8 cellular contexts compared by ENCODE assay signal in the genomic region with DNA sequence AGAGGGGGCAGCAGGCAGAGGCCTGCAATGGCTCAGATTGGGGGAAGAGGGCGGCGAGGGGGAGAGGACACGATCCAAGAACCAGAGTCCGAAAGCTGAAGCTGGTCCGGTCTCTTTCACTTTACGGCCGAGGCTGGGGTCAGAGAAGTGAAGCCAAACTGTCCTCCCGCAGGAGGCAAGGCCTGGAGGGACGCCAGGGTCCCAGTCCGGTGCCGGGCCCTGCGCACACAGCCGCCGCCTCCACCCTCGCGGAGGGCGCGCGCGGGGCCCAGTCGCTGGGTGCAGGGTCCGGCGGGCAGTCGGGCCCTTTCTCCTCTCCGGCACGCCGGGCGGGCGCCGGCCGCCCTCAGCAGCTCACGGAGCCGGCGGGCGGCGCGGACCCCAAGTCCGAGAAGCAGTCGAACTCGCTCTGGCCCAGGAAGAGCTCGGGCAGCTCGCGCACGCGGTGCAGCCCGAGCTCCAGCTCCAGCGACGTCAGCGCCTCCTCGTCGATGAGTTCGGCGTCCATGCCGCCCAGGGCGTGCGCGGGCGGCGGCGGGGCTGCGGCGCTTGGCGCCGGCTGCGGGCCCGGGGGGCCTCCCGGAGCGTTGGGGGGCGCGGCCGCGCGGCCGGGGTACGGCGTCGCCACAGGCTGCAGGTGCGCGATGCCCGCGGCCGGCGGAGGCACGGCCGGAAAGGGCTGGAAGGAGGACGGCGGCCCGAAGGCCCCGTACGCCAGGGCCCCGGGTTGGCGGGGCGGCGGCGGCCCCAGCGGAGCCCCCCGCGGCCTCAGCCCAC. TPM values are rescaled to one million over a fixed set of nuclear protein-coding genes. Genes with fewer than 3 reads are reported as not detected.
DNase-seq lines count a peak whose midpoint lies in the region; ATAC-seq and TF ChIP-seq lines count a peak whose summit lies in the region.

No MANE protein-coding gene starts in this region.

- H3K27me3 Mint-ChIP-seq in brain: peaks cover 29% of the 10 kb centered on the region

- ATAC-seq in activated CD4-positive, CD25-positive, alpha-beta regulatory T cell treated with anti-CD3 and anti-CD28 coated beads, Interleukin-2, amount 50 U/mL, for 24 hours: no peak
- 0 out of 2 replicates have a peak, but pooled peaks have one; percentile 1 for ATAC-seq in PC-3

- H3K36me3 ChIP-seq in PC-3 (ENCODE audit: low read depth, low read length) (no peaks in the 10 kb centered on the region), WERI-Rb-1 (no peaks in the 10 kb centered on the region)

- no peaks in the 10 kb centered on the region for H3K9me2 ChIP-seq in PC-3 (replicated peaks; ENCODE audit: low read length)

- H3K79me2 ChIP-seq in PC-3 (ENCODE audit: low read length): no peaks in the 10 kb centered on the region

- peak; percentile 52 for DNase-seq in activated CD4-positive, CD25-positive, alpha-beta regulatory T cell treated with anti-CD3 and anti-CD28 coated beads, Interleukin-2, amount 50 U/mL, for 72 hours
- no peak for DNase-seq in PC-3
- DNase-seq in iris pigment epithelial cell (ENCODE audit: low read depth): peak; percentile 67
- DNase-seq in stimulated activated CD4-positive, alpha-beta T cell treated with anti-CD3 and anti-CD28 coated beads, Interleukin-2, amount 100 ng/mL, for 24 hours: peak; percentile 28 to 50
- no peak for DNase-seq in occipital lobe (lab: John Stamatoyannopoulos, UW)
- DNase-seq in WERI-Rb-1: no peak

- TF ChIP-seq CTCF in PC-3 (conservative IDR thresholded peaks at IDR 0.05; ENCODE audit: low read depth, low read length): no peak
- TF ChIP-seq CTCF in brain (conservative IDR thresholded peaks at IDR 0.05): peak in 1 of 2 experiments; percentile 12
- TF ChIP-seq CTCF in WERI-Rb-1 (IDR thresholded peaks at IDR 0.05; ENCODE audit: low read depth, low read length): no peak

- H2AFZ ChIP-seq in PC-3 (ENCODE audit: low read length): peak overlapping the region; percentile 93; the same call in 1 of the 2 replicates

- H3K9ac ChIP-seq in PC-3 (ENCODE audit: low read length): peak overlapping the region; percentile 48; the same call in 1 of the 2 replicates

- BruUV-seq in PC-3 (replicated peaks; lab: Mats Ljungman, UMichigan): no TSS peak

- H3K36me3 Mint-ChIP-seq in brain: no peaks in the 10 kb centered on the region

- H3K27ac Mint-ChIP-seq in brain: peak overlapping the region in 1 of 5 experiments; percentile 18

- H3F3A ChIP-seq in PC-3 (ENCODE audit: low read length, unreplicated experiment): no peaks in the 10 kb centered on the region

- H4K20me1 ChIP-seq in PC-3 (ENCODE audit: low read length): no peaks in the 10 kb centered on the region

- peaks cover 7% of the 10 kb centered on the region for H3K4me1 ChIP-seq in PC-3 (ENCODE audit: insufficient read depth, low read length)

- intact Hi-C loops in PC-3 (cut with micrococcal nuclease): loop anchor here (1.0 kb wide), 2 partner anchors 36 to 91 kb away; no protein-coding TSS in a partner anchor

- no peaks in the 10 kb centered on the region for H3K9me3 ChIP-seq in PC-3 (ENCODE audit: low read length)
- no peaks in the 10 kb centered on the region for H3K9me3 ChIP-seq in WERI-Rb-1 (ENCODE audit: severe bottlenecking)

- peak overlapping the region; percentile 81 to 89 (median 83) for H3K4me3 Mint-ChIP-seq in brain

- H3K27me3 ChIP-seq in PC-3 (ENCODE audit: low read length) (no peaks in the 10 kb centered on the region), WERI-Rb-1 (ENCODE audit: insufficient read depth, low read depth, severe bottlenecking) (no peaks in the 10 kb centered on the region)

- peak overlapping the region; percentile 88 for H3K4me2 ChIP-seq in PC-3 (ENCODE audit: low read length)

- H3K27ac ChIP-seq in PC-3 (ENCODE audit: low read length) (no peak overlapping the region), WERI-Rb-1 (no peak overlapping the region)

- POLR2A ChIA-PET in PC-3 (lab: Charles Lee; ENCODE audit: unreplicated experiment): interaction anchor here (1.3 kb wide), 1 partner anchor 8 kb away, joined by 6 read pairs; no protein-coding TSS in a partner anchor

- CTCF ChIA-PET in PC-3 (lab: Charles Lee): interaction anchor here (0.7 to 1.9 kb wide), 5 partner anchors 13 to 142 kb away, joined by 4 to 12 read pairs (median 5); no protein-coding TSS in a partner anchor

- peaks cover 27% of the 10 kb centered on the region for H3K4me1 Mint-ChIP-seq in brain

- peaks cover 0 to 2% (median 0%) of the 10 kb centered on the region in 5 experiments for H3K9me3 Mint-ChIP-seq in brain

- peak overlapping the region; percentile 73 for H3K4me3 ChIP-seq in PC-3 (ENCODE audit: low read length)
- H3K4me3 ChIP-seq in WERI-Rb-1 (ENCODE audit: low read depth, low read length): no peak overlapping the region

RNA-seq across cellular contexts. Expression of a gene that starts 0.7 kb away (rescaled TPM):
- 10.6 and 12.0 TPM in 2 replicates for total RNA-seq in PC-3 (2014; rRNA removed)
- 16.3 TPM for polyA plus RNA-seq in brain (ENCODE audit: insufficient read depth, low read depth, low replicate concordance)
- 0.62 TPM for total RNA-seq in occipital lobe

Comparison
In these comparisons a context has a peak if more than half of its experiments do, and no peak if none do; other contexts are left out.
1. DNase-seq: peak in activated CD4-positive, CD25-positive, alpha-beta regulatory T cell treated with anti-CD3 and anti-CD28 coated beads, Interleukin-2, amount 50 U/mL, for 72 hours (single experiment), iris pigment epithelial cell (single experiment) and stimulated activated CD4-positive, alpha-beta T cell treated with anti-CD3 and anti-CD28 coated beads, Interleukin-2, amount 100 ng/mL, for 24 hours (2 of 2); none in PC-3 (single experiment), occipital lobe (single experiment) and WERI-Rb-1 (single experiment).